ENCODE assay signal across 8 cellular contexts in genomic region chr9:137028281-137029057, GRCh38. TPM values are rescaled to one million over a fixed set of nuclear protein-coding genes. Genes with fewer than 3 reads are reported as not detected.
A peak's percentile ranks its signal among the peaks of the same experiment; 100 is the strongest.
DNase-seq lines count a peak whose midpoint lies in the region; ATAC-seq lines count a peak whose summit lies in the region.

No MANE protein-coding gene starts in this region.

- H3K27me3 ChIP-seq in muscle layer of duodenum (ENCODE audit: low read depth, low read length) = no peaks in the 10 kb centered on the region

- in situ Hi-C loops in G401 (cut with HindIII; ENCODE audit: low sequenced_read_pairs) = loop anchor here (25.0 kb wide), 1 partner anchor 91 kb away; the partner anchor contains the start of genes C8G and FBXW5

- H3K4me1 ChIP-seq in muscle layer of duodenum (ENCODE audit: control insufficient read depth in 1 of 2, insufficient read depth in 2 of 2, low read length in 2 of 2) = peaks cover 0 to 39% of the 10 kb centered on the region in 2 donors

- H3K4me3 ChIP-seq in muscle layer of duodenum (ENCODE audit: low read depth in 1 of 2, low read length in 2 of 2) = peak overlapping the region; percentile 42 to 59

- H3K36me3 ChIP-seq in muscle layer of duodenum (ENCODE audit: control insufficient read depth in 1 of 2, insufficient read depth in 2 of 2, low read length in 2 of 2) = no peaks in the 10 kb centered on the region

- DNase-seq in G401 (ENCODE audit: low spot score) = peak; percentile 72
- peak; percentile 5 for DNase-seq in NCI-H82 treated with DMSO at 0.1 percent for 48 hours (lab: John Stamatoyannopoulos, UW; ENCODE audit: unreplicated experiment)
- DNase-seq in activated T-cell treated with anti-CD3 and anti-CD28 coated beads for 4 hours = peak; percentile 45
- peak; percentile 76 for DNase-seq in stimulated activated naive CD8-positive, alpha-beta T cell treated with anti-CD3 and anti-CD28 coated beads, Interleukin-15, Interleukin-2, amounts not matched to agents 100 U/mL and 50 U/mL, for 24 hours

- H3K27ac ChIP-seq in muscle layer of duodenum (ENCODE audit: low read length) = no peak overlapping the region

- H3K9me3 ChIP-seq in muscle layer of duodenum (ENCODE audit: control insufficient read depth in 1 of 2, low read length in 2 of 2) = no peaks in the 10 kb centered on the region

- peak; percentile 38 for ATAC-seq in HG03066 (IDR thresholded peaks at IDR 0.05; ENCODE audit: low read depth, unreplicated experiment)
- ATAC-seq in esophagus mucosa = peak; percentile 45
- peak; percentile 35 for ATAC-seq in stimulated activated naive CD8-positive, alpha-beta T cell treated with anti-CD3 and anti-CD28 coated beads, Interleukin-15, Interleukin-2, amounts not matched to agents 100 U/mL and 50 U/mL, for 24 hours
- no peak for ATAC-seq in HG03097 (IDR thresholded peaks at IDR 0.05; ENCODE audit: low FRiP score, unreplicated experiment)

RNA-seq across cellular contexts. Expression of gene ABCA2, which starts 0.4 kb away (rescaled TPM):
- total RNA-seq in G401 (2014; rRNA removed; shearing (Covaris generic)) = 8.5 and 12.3 TPM in 2 replicates
- 2.0 TPM for total RNA-seq in esophagus mucosa

RNA-seq across cellular contexts. Expression of gene FUT7, which starts 3.4 kb away (rescaled TPM):
- not detected in 2 replicates for total RNA-seq in G401 (2014; rRNA removed; shearing (Covaris generic))
- total RNA-seq in esophagus mucosa = 0.12 TPM

RNA-seq across cellular contexts. Expression of gene NPDC1, which starts 17.5 kb away (rescaled TPM):
- total RNA-seq in G401 (2014; rRNA removed; shearing (Covaris generic)) = 32.0 and 38.4 TPM in 2 replicates
- total RNA-seq in esophagus mucosa = 26.6 TPM

RNA-seq across cellular contexts. Expression of gene ENTPD2, which starts 25.4 kb away (rescaled TPM):
- total RNA-seq in G401 (2014; rRNA removed; shearing (Covaris generic)) = not detected in 2 replicates
- 2.9 TPM for total RNA-seq in esophagus mucosa

RNA-seq across cellular contexts. Expression of gene CLIC3, which starts 32.1 kb away (rescaled TPM):
- total RNA-seq in G401 (2014; rRNA removed; shearing (Covaris generic)) = 2.1 and 6.2 TPM in 2 replicates
- total RNA-seq in esophagus mucosa = 154 TPM

Comparison
In these comparisons a context has a peak if more than half of its experiments do, and no peak if none do; other contexts are left out.
1. DNase-seq: peak in every context shown above with its lines; median percentile 76 in stimulated activated naive CD8-positive, alpha-beta T cell treated with anti-CD3 and anti-CD28 coated beads, Interleukin-15, Interleukin-2, amounts not matched to agents 100 U/mL and 50 U/mL, for 24 hours; 72 in G401; 45 in activated T-cell treated with anti-CD3 and anti-CD28 coated beads for 4 hours; 5 in NCI-H82 treated with DMSO at 0.1 percent for 48 hours.